In genomic region chr3:71392277-71392676, GRCh38 we compare ENCODE assay signal across 9 cellular contexts.
DNase-seq lines count a peak whose midpoint lies in the region; ATAC-seq, FAIRE-seq and TF ChIP-seq lines count a peak whose summit lies in the region.
"Had no signal": no experiment of that assay in that cellular context is flagged by ENCODE, and none has a peak within 500 bp of the region (broad histone marks: within the 10 kb centered on the region; RNA-seq: fewer than 3 reads in every experiment).

No MANE protein-coding gene starts in this region.

- 19% methylated on average over 3 of the region's 3 CpGs for WGBS in GM12878 (ENCODE audit: insufficient coverage, insufficient replicate concordance, low lambda C conversion rate, missing lambda C conversion rate)
- 93 to 96% methylated on average over 3 of the region's 3 CpGs for WGBS in GM23248 (ENCODE audit: low coverage in 1 of 2, low lambda C conversion rate in 2 of 2, missing lambda C conversion rate in 2 of 2), 2 experiments

- in situ Hi-C loops in GM12878 (cut with MboI), result loop anchor here (10.0 kb wide), 1 partner anchor 307 kb away; no protein-coding TSS in a partner anchor
- in situ Hi-C loops in GM23248 (cut with MboI), result no loop called here

- SMC1A ChIA-PET in GM12878 (lab: Charles Lee; ENCODE audit: uncharacterized antibody, unreplicated experiment), result interaction anchor here (1.0 to 2.1 kb wide), 4 partner anchors 15 to 33 kb away, joined by 3 to 6 read pairs (median 4); no protein-coding TSS in a partner anchor

- H4K20me1 ChIP-seq in GM12878 (ENCODE audit: control insufficient read depth, insufficient read depth) (no peaks in the 10 kb centered on the region), GM23248 (ENCODE audit: insufficient read depth) (0 out of 2 replicates have a peak, but pooled peaks cover 3% of the 10 kb centered on the region), PC-3 (ENCODE audit: low read length) (no peaks in the 10 kb centered on the region)

- TF ChIP-seq CTCF in GM12878 (IDR thresholded peaks at IDR 0.05 in 2 of 3, conservative IDR thresholded peaks at IDR 0.05 in 1 of 3; ENCODE audit: control insufficient read depth in 2 of 3, extremely low read depth in 1 of 3, insufficient read depth in 1 of 3, low read depth in 3 of 3, low read length in 3 of 3), result no peak
- no peak for TF ChIP-seq CTCF in PC-3 (conservative IDR thresholded peaks at IDR 0.05; ENCODE audit: low read depth, low read length)

- no peak for TF ChIP-seq POLR2A in GM18505 (IDR thresholded peaks at IDR 0.05; ENCODE audit: borderline replicate concordance, extremely low read depth, insufficient read depth, insufficient read length)
- TF ChIP-seq POLR2A in GM12878 (IDR thresholded peaks at IDR 0.05; ENCODE audit: low read depth, low read length), result no peak

- no peaks in the 10 kb centered on the region for H3F3A ChIP-seq in GM23248 (ENCODE audit: insufficient read depth)
- no peaks in the 10 kb centered on the region for H3F3A ChIP-seq in PC-3 (ENCODE audit: low read length, unreplicated experiment)

- H2AFZ ChIP-seq in GM12878 (ENCODE audit: control insufficient read depth, low read depth, low read length), result no peak overlapping the region
- H2AFZ ChIP-seq in GM23248, result no peak overlapping the region
- no peak overlapping the region for H2AFZ ChIP-seq in PC-3 (ENCODE audit: low read length)

- CTCF ChIA-PET in GM12878 (lab: Yijun Ruan, JAX), result no interaction called here
- CTCF ChIA-PET in PC-3 (lab: Charles Lee), result no interaction called here

- TF ChIP-seq EP300 in GM12878 (IDR thresholded peaks at IDR 0.05; ENCODE audit: borderline replicate concordance in 1 of 2, control insufficient read depth in 1 of 2, low read depth in 2 of 2, low read length in 2 of 2), result peak; percentile 59 to 98

- H3K9ac ChIP-seq in GM12878 (ENCODE audit: control insufficient read depth, insufficient read depth, low read length), result no peak overlapping the region
- no peak overlapping the region for H3K9ac ChIP-seq in GM23248
- no peak overlapping the region for H3K9ac ChIP-seq in PC-3 (ENCODE audit: low read length)

- peak; percentile 53 for ATAC-seq in GM18505 (IDR thresholded peaks at IDR 0.05; ENCODE audit: unreplicated experiment)
- ATAC-seq in GM21515 (IDR thresholded peaks at IDR 0.05; ENCODE audit: unreplicated experiment), result peak; percentile 69
- peak; percentile 61 for ATAC-seq in HG03457 (IDR thresholded peaks at IDR 0.05; ENCODE audit: unreplicated experiment)
- ATAC-seq in GM12878, result peak; percentile 90
- ATAC-seq in PC-3, result no peak

- intact Hi-C loops in GM12878 (cut with micrococcal nuclease; ENCODE audit: unreplicated experiment) (loop anchor here (2.0 to 5.0 kb wide), 2 partner anchors 305 to 380 kb away; no protein-coding TSS in a partner anchor), PC-3 (cut with micrococcal nuclease) (loop anchor here (10.0 kb wide), 1 partner anchor 263 kb away; no protein-coding TSS in a partner anchor)

- H3K9me3 ChIP-seq in GM12878 (replicated peaks; ENCODE audit: control insufficient read depth, insufficient read depth, low read length) (no peaks in the 10 kb centered on the region), GM23248 (ENCODE audit: low read depth) (no peaks in the 10 kb centered on the region), PC-3 (ENCODE audit: low read length) (no peaks in the 10 kb centered on the region)

- peak; percentile 27 for FAIRE-seq in GM12878 (lab: Jason Lieb, UNC)

- peak overlapping the region; percentile 70 for H3K4me2 ChIP-seq in GM12878 (ENCODE audit: control insufficient read depth, insufficient read depth)
- H3K4me2 ChIP-seq in GM23248 (ENCODE audit: unreplicated experiment), result no peak overlapping the region
- H3K4me2 ChIP-seq in PC-3 (ENCODE audit: low read length), result no peak overlapping the region

- H3K9me2 ChIP-seq in GM23248 (ENCODE audit: insufficient read depth) (no peaks in the 10 kb centered on the region), PC-3 (replicated peaks; ENCODE audit: low read length) (no peaks in the 10 kb centered on the region)

- H3K36me3 ChIP-seq in GM12878 (ENCODE audit: control insufficient read depth in 2 of 2, insufficient read depth in 2 of 2, low read length in 1 of 2) (no peaks in the 10 kb centered on the region), GM23248 (ENCODE audit: low read depth) (no peaks in the 10 kb centered on the region), PC-3 (ENCODE audit: low read depth, low read length) (no peaks in the 10 kb centered on the region)

- no peak for TF ChIP-seq RAD21 in GM12878 (IDR thresholded peaks at IDR 0.05; ENCODE audit: insufficient read depth, low read depth, low read length)

- 0 out of 2 replicates have a peak overlapping the region, but pooled peaks have one; percentile 13 for H3K4me3 ChIP-seq in GM12878
- no peak overlapping the region for H3K4me3 ChIP-seq in GM23248
- no peak overlapping the region for H3K4me3 ChIP-seq in PC-3 (ENCODE audit: low read length)

- DNase-seq in GM12878 (ENCODE audit: low read depth, low spot score) (no peak), GM23248 (no peak), SK-N-DZ (ENCODE audit: low spot score) (no peak), PC-3 (no peak), SHP77 treated with DMSO at 0.1 percent for 48 hours (lab: John Stamatoyannopoulos, UW) (no peak)
- DNase-seq: NCI-H526 treated with DMSO at 0.1 percent for 48 hours had no signal

- POLR2A ChIA-PET in GM12878 (lab: Charles Lee) (no interaction called here), PC-3 (lab: Charles Lee; ENCODE audit: unreplicated experiment) (no interaction called here)

- BruUV-seq in GM12878 (replicated peaks; lab: Mats Ljungman, UMichigan) (no TSS peak), PC-3 (replicated peaks; lab: Mats Ljungman, UMichigan) (no TSS peak)

- no peaks in the 10 kb centered on the region for H3K79me2 ChIP-seq in GM12878 (ENCODE audit: control insufficient read depth, insufficient read depth, low read length)
- peaks cover 36% of the 10 kb centered on the region for H3K79me2 ChIP-seq in GM23248 (ENCODE audit: insufficient read depth)
- no peaks in the 10 kb centered on the region for H3K79me2 ChIP-seq in PC-3 (ENCODE audit: low read length)

- H3K27me3 ChIP-seq in GM12878 (replicated peaks in 1 of 2; ENCODE audit: control insufficient read depth in 2 of 2, insufficient read depth in 2 of 2, low read length in 1 of 2), result no peaks in the 10 kb centered on the region
- H3K27me3 ChIP-seq in GM23248 (replicated peaks; ENCODE audit: insufficient read depth), result no peaks in the 10 kb centered on the region
- no peaks in the 10 kb centered on the region for H3K27me3 ChIP-seq in PC-3 (ENCODE audit: low read length)

- H3K27ac ChIP-seq in GM12878 (ENCODE audit: control insufficient read depth, insufficient read depth) (peak overlapping the region; percentile 61; the same call in 1 of the 2 replicates), GM23248 (no peak overlapping the region), PC-3 (ENCODE audit: low read length) (no peak overlapping the region)

- RAD21 ChIA-PET in GM12878 (lab: Charles Lee; ENCODE audit: unreplicated experiment), result interaction anchor here (1.7 kb wide), 1 partner anchor 20 kb away, joined by 3 read pairs; no protein-coding TSS in a partner anchor

- peaks cover 27% of the 10 kb centered on the region for H3K4me1 ChIP-seq in GM12878 (ENCODE audit: control insufficient read depth, insufficient read depth, low read length)
- H3K4me1 ChIP-seq in GM23248 (ENCODE audit: insufficient read depth), result peaks cover 27% of the 10 kb centered on the region
- H3K4me1 ChIP-seq in PC-3 (ENCODE audit: insufficient read depth, low read length), result peaks cover 21% of the 10 kb centered on the region

TF ChIP-seq in GM12878, 131 proteins besides CTCF, POLR2A, EP300 and RAD21 (continues in another document):
- TF ChIP-seq KAT2A (conservative IDR thresholded peaks at IDR 0.05; ENCODE audit: control insufficient read depth, low read depth, low read length), result no peak
- TF ChIP-seq ATF3 (IDR thresholded peaks at IDR 0.05; ENCODE audit: borderline replicate concordance, extremely low read depth, low read depth, low read length), result no peak
- TF ChIP-seq CBX3 (IDR thresholded peaks at IDR 0.05; ENCODE audit: borderline replicate concordance, low read depth), result no peak
- TF ChIP-seq TCF3 (IDR thresholded peaks at IDR 0.05; ENCODE audit: borderline replicate concordance, insufficient read depth, low read depth, low read length), result 0 out of 2 replicates have a peak, but pooled peaks have one; percentile 35
- TF ChIP-seq BACH1 (IDR thresholded peaks at IDR 0.05; ENCODE audit: borderline replicate concordance), result no peak; the same call in 1 of the 2 replicates
- TF ChIP-seq YY1 (IDR thresholded peaks at IDR 0.05; ENCODE audit: low read depth, low read length), result no peak
- TF ChIP-seq SRF (IDR thresholded peaks at IDR 0.05; ENCODE audit: low read depth in 2 of 2, low read length in 2 of 2), result no peak
- TF ChIP-seq RELB (IDR thresholded peaks at IDR 0.05; ENCODE audit: low read depth), result peak; percentile 58; the same call in 1 of the 2 replicates
